Comparison of ENCODE assay signal across 19 cellular contexts in the genomic region with DNA sequence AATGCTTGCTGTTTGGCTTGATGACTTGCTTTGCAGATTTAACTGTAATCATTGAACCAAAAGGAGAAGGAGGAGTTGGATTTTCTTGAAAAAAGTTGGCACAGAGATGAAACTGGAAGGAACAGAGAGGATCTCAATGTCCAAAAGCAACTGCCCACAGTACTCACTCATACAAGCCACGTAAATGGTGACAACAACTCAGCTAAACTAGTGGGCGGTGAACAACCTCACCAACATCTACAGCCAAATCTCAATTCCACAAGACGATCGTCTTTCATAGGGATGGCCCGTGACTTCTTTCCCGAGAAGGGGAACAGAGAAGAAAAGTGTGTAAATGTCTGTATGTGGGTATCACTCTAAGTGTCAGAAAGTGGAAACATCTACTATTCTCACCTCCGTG. TPM values are rescaled to one million over a fixed set of nuclear protein-coding genes. Genes with fewer than 3 reads are reported as not detected.
DNase-seq lines count a peak whose midpoint lies in the region; ATAC-seq and TF ChIP-seq lines count a peak whose summit lies in the region.
"Had no signal": no experiment of that assay in that cellular context is flagged by ENCODE, and none has a peak within 500 bp of the region (broad histone marks: within the 10 kb centered on the region; RNA-seq: fewer than 3 reads in every experiment).

No MANE protein-coding gene starts in this region.

- peak overlapping the region; percentile 99 for H3K27ac Mint-ChIP-seq in MCF 10A (ENCODE audit: low read depth, unreplicated experiment)

- no peak for ATAC-seq in left cardiac atrium
- ATAC-seq in HG02642 (IDR thresholded peaks at IDR 0.05; ENCODE audit: poor library complexity, unreplicated experiment): no peak
- ATAC-seq: SK-N-SH treated with all-trans-retinoic acid at 6 μM for 48 hours had no signal

- H3K4me3 Mint-ChIP-seq in MCF 10A (ENCODE audit: unreplicated experiment): peak overlapping the region; percentile 43

- BruUV-seq in MCF 10A (replicated peaks; lab: Mats Ljungman, UMichigan) (no TSS peak), mammary epithelial cell (replicated peaks; lab: Mats Ljungman, UMichigan) (no TSS peak)

- H3K79me2 ChIP-seq in mammary epithelial cell (ENCODE audit: insufficient read depth, low read length): no peaks in the 10 kb centered on the region

- H3K27me3 ChIP-seq in breast epithelium: no peaks in the 10 kb centered on the region
- no peaks in the 10 kb centered on the region for H3K27me3 ChIP-seq in mammary epithelial cell (ENCODE audit: insufficient read depth, low read length)
- peaks cover 21% of the 10 kb centered on the region for H3K27me3 ChIP-seq in neutrophil
- H3K27me3 ChIP-seq: BLaER1 treated with 17β-estradiol and CSF1 and Interleukin-3, amounts not matched to agents 10 nM and 100 nM; Peyer's patch had no signal

- no peak overlapping the region for H3K4me2 ChIP-seq in mammary epithelial cell (ENCODE audit: insufficient read depth, low read depth, low read length)

- WGBS in mammary epithelial cell (ENCODE audit: low coverage, missing lambda C conversion rate): 97% methylated on average over 7 of the region's 7 CpGs

- H3K4me1 ChIP-seq in breast epithelium (no peaks in the 10 kb centered on the region), mammary epithelial cell (ENCODE audit: insufficient read depth, low read length) (peaks cover 29% of the 10 kb centered on the region), neutrophil (ENCODE audit: control insufficient read depth in 1 of 2, insufficient read depth in 1 of 2, low read depth in 1 of 2, low read length in 1 of 2) (peaks cover 14 to 30% of the 10 kb centered on the region in 2 experiments)
- H3K4me1 ChIP-seq: Peyer's patch had no signal

- H3K9ac ChIP-seq in mammary epithelial cell (ENCODE audit: insufficient read depth, low read length): no peak overlapping the region
- H3K9ac ChIP-seq: BLaER1 treated with 17β-estradiol and CSF1 and Interleukin-3, amounts not matched to agents 10 nM and 100 nM had no signal

- H3K27me3 Mint-ChIP-seq in MCF 10A (ENCODE audit: insufficient read depth, unreplicated experiment): no peaks in the 10 kb centered on the region

- POLR2A ChIA-PET in MCF 10A (lab: Yijun Ruan, JAX): interaction anchor here (0.8 to 1.8 kb wide), 4 partner anchors 48 to 307 kb away, joined by 3 to 7 read pairs (median 3); partner anchors contain the start of gene MYO5C

- intact Hi-C loops in MCF 10A (cut with micrococcal nuclease) (no loop called here), breast epithelium (cut with DNase I; ENCODE audit: low total_unique reads) (loop anchor here (2.0 kb wide), 1 partner anchor 67 kb away; no protein-coding TSS in a partner anchor), mammary epithelial cell (cut with micrococcal nuclease) (no loop called here), left cardiac atrium (cut with DNase I) (no loop called here)

- H3K36me3 Mint-ChIP-seq in MCF 10A (ENCODE audit: insufficient read depth, unreplicated experiment): peaks cover 56% of the 10 kb centered on the region

- no peak overlapping the region for H3K27ac ChIP-seq in breast epithelium
- H3K27ac ChIP-seq in mammary epithelial cell (ENCODE audit: insufficient read depth, low read depth, low read length): no peak overlapping the region
- H3K27ac ChIP-seq in neutrophil: peak overlapping the region; percentile 67
- peak overlapping the region; percentile 10 for H3K27ac ChIP-seq in temporal lobe (ENCODE audit: low read depth, low read length)
- H3K27ac ChIP-seq: 22Rv1, Peyer's patch had no signal

- dilution Hi-C loops in mammary epithelial cell (cut with HindIII; ENCODE audit: low sequenced_read_pairs): no loop called here

- TF ChIP-seq CTCF in MCF 10A (IDR thresholded peaks at IDR 0.05; ENCODE audit: unreplicated experiment) (no peak), breast epithelium (IDR thresholded peaks at IDR 0.05) (no peak), mammary epithelial cell (conservative IDR thresholded peaks at IDR 0.05 in 1 of 2, IDR thresholded peaks at IDR 0.05 in 1 of 2; ENCODE audit: extremely low read depth in 1 of 2, insufficient read depth in 1 of 2, low read depth in 1 of 2, low read length in 2 of 2) (no peak), neutrophil (IDR thresholded peaks at IDR 0.05) (no peak)

- no peaks in the 10 kb centered on the region for H3K9me3 Mint-ChIP-seq in MCF 10A (ENCODE audit: unreplicated experiment)

- no peak for DNase-seq in MCF 10A (ENCODE audit: unreplicated experiment)
- DNase-seq in breast epithelium (ENCODE audit: low spot score in 2 of 2): no peak
- no peak for DNase-seq in mammary epithelial cell
- no peak for DNase-seq in left cardiac atrium
- no peak for DNase-seq in stimulated activated CD8-positive, alpha-beta memory T cell treated with anti-CD3 and anti-CD28 coated beads, Interleukin-4, amount 100 ng/mL, for 48 hours
- DNase-seq: GDM1, NCI-H1105, NCI-H146, NCI-H2029 treated with DMSO at 0.1 percent for 48 hours, NCI-H345, NCI-H524, NCI-H774, Peyer's patch had no signal

- CTCF ChIA-PET in MCF 10A (lab: Yijun Ruan, JAX) (interaction anchor here (1.0 to 2.9 kb wide), 2 partner anchors 9 to 20 kb away, joined by 3 to 17 read pairs; no protein-coding TSS in a partner anchor), mammary epithelial cell (lab: Charles Lee; ENCODE audit: low non-redundant PET) (no interaction called here)

- peak overlapping the region; percentile 4 for H2AFZ ChIP-seq in mammary epithelial cell (ENCODE audit: low read depth, low read length)

- in situ Hi-C loops in mammary epithelial cell (cut with MboI; ENCODE audit: low sequenced_read_pairs in 2 of 2): no loop called here

- no peaks in the 10 kb centered on the region for H4K20me1 ChIP-seq in mammary epithelial cell (ENCODE audit: insufficient read depth, low read length)
- H4K20me1 ChIP-seq: BLaER1 treated with 17β-estradiol and CSF1 and Interleukin-3, amounts not matched to agents 10 nM and 100 nM had no signal

- peaks cover 35% of the 10 kb centered on the region for H3K4me1 Mint-ChIP-seq in MCF 10A (ENCODE audit: insufficient read depth, unreplicated experiment)

- H3K36me3 ChIP-seq in breast epithelium (no peaks in the 10 kb centered on the region), mammary epithelial cell (ENCODE audit: insufficient read depth, low read length) (no peaks in the 10 kb centered on the region), neutrophil (no peaks in the 10 kb centered on the region)

- no peak for TF ChIP-seq POLR2A in breast epithelium (IDR thresholded peaks at IDR 0.05)

- H3K4me3 ChIP-seq in breast epithelium (no peak overlapping the region), mammary epithelial cell (replicated peaks in 1 of 3; ENCODE audit: insufficient read depth in 1 of 3, low read depth in 2 of 3, low read length in 3 of 3) (no peak overlapping the region), neutrophil (ENCODE audit: low read depth in 1 of 2, low read length in 1 of 2) (no peak overlapping the region)
- H3K4me3 ChIP-seq: BLaER1 treated with 17β-estradiol and CSF1 and Interleukin-3, amounts not matched to agents 10 nM and 100 nM; Peyer's patch had no signal

- no peaks in the 10 kb centered on the region for H3K9me3 ChIP-seq in breast epithelium
- H3K9me3 ChIP-seq in mammary epithelial cell (replicated peaks; ENCODE audit: insufficient read depth, low read length): no peaks in the 10 kb centered on the region
- H3K9me3 ChIP-seq in neutrophil: no peaks in the 10 kb centered on the region
- H3K9me3 ChIP-seq: BLaER1 treated with 17β-estradiol and CSF1 and Interleukin-3, amounts not matched to agents 10 nM and 100 nM; Peyer's patch had no signal

RNA-seq across cellular contexts. Expression of gene MYO5C, which starts 48.1 kb away (rescaled TPM):
- total RNA-seq in MCF 10A (2022) (25.7 and 29.4 TPM in 2 replicates), breast epithelium (10 to 100 TPM; 16.6 to 71.3 (median 51.5) TPM), mammary epithelial cell (1 to 10 TPM; 2.4 to 2.5 TPM), temporal lobe (0.98 TPM), left cardiac atrium (10 to 100 TPM in 1 of 2 donors, 1 to 10 TPM in 1; 8.2 to 17.1 TPM)
- polyA plus RNA-seq in mammary epithelial cell: 1.2 TPM
- 7.8 TPM for polyA minus RNA-seq in mammary epithelial cell

RNA-seq across cellular contexts. Expression of gene GNB5, which starts 56.3 kb away (rescaled TPM):
- total RNA-seq in MCF 10A (2022) (31.8 and 33.7 TPM in 2 replicates), breast epithelium (10 to 100 TPM; 18.9 to 43.9 (median 43.9) TPM), mammary epithelial cell (10 to 100 TPM; 35.5 to 38.3 TPM), temporal lobe (38.4 TPM), left cardiac atrium (10 to 100 TPM; 36.3 to 63.4 TPM)
- polyA plus RNA-seq in mammary epithelial cell: 36.8 TPM
- polyA minus RNA-seq in mammary epithelial cell: 19.7 TPM

Comparison
In these comparisons a context has a peak if more than half of its experiments do, and no peak if none do; other contexts are left out.
1. H3K27ac ChIP-seq: peak in neutrophil (single experiment) and temporal lobe (single experiment); none in breast epithelium (0 of 2) and mammary epithelial cell (single experiment).